In genomic region chr17:57889252-57889651, GRCh38 we compare ENCODE assay signal across 14 cellular contexts. TPM values are rescaled to one million over a fixed set of nuclear protein-coding genes. Genes with fewer than 3 reads are reported as not detected.
A peak's percentile ranks its signal among the peaks of the same experiment; 100 is the strongest.
DNase-seq lines count a peak whose midpoint lies in the region; ATAC-seq and TF ChIP-seq lines count a peak whose summit lies in the region.
"Had no signal": no experiment of that assay in that cellular context is flagged by ENCODE, and none has a peak within 500 bp of the region (broad histone marks: within the 10 kb centered on the region; RNA-seq: fewer than 3 reads in every experiment).

No MANE protein-coding gene starts in this region.

- CTCF ChIA-PET in activated naive CD4-positive, alpha-beta T cell treated with anti-CD3 and anti-CD28 coated beads for 36 hours (lab: Charles Lee) = interaction anchor here (0.8 to 1.2 kb wide), 4 partner anchors 9 to 110 kb away, joined by 3 to 5 read pairs (median 3); no protein-coding TSS in a partner anchor

- H3K27ac ChIP-seq in ACC112 (ENCODE audit: low read depth, low read length) = peak overlapping the region; percentile 97
- peak overlapping the region; percentile 57 for H3K27ac ChIP-seq in WERI-Rb-1
- H3K27ac ChIP-seq in layer of hippocampus (ENCODE audit: low read depth, low read length) = peak overlapping the region; percentile 98
- H3K27ac ChIP-seq in stomach smooth muscle (ENCODE audit: low read length) = peak overlapping the region; percentile 98
- H3K27ac ChIP-seq in Peyer's patch = peak overlapping the region in 1 of 4 donors; percentile 91
- H3K27ac ChIP-seq: SK-N-MC had no signal

- H3K36me3 ChIP-seq in ACC112 (ENCODE audit: insufficient read depth, low read length) (no peaks in the 10 kb centered on the region), WERI-Rb-1 (peaks cover 6% of the 10 kb centered on the region), stomach smooth muscle (ENCODE audit: control insufficient read depth in 2 of 2, insufficient read depth in 2 of 2, low read length in 2 of 2) (peaks cover 8% of the 10 kb centered on the region in 2 donors), Peyer's patch (no peaks in the 10 kb centered on the region)

- no peaks in the 10 kb centered on the region for H3K27me3 ChIP-seq in ACC112 (ENCODE audit: insufficient read depth, low read length)
- no peaks in the 10 kb centered on the region for H3K27me3 ChIP-seq in WERI-Rb-1 (ENCODE audit: insufficient read depth, low read depth, severe bottlenecking)
- H3K27me3 ChIP-seq in layer of hippocampus (ENCODE audit: control insufficient read depth, insufficient read depth, low read length) = no peaks in the 10 kb centered on the region
- H3K27me3 ChIP-seq in stomach smooth muscle (ENCODE audit: control insufficient read depth in 1 of 2, insufficient read depth in 2 of 2, low read length in 2 of 2) = no peaks in the 10 kb centered on the region
- no peaks in the 10 kb centered on the region for H3K27me3 ChIP-seq in Peyer's patch

- H3K9me3 ChIP-seq in WERI-Rb-1 (ENCODE audit: severe bottlenecking) = no peaks in the 10 kb centered on the region
- no peaks in the 10 kb centered on the region for H3K9me3 ChIP-seq in stomach smooth muscle (ENCODE audit: control insufficient read depth in 2 of 2, low read length in 2 of 2)
- no peaks in the 10 kb centered on the region for H3K9me3 ChIP-seq in Peyer's patch

- H3K27me3 Mint-ChIP-seq in activated naive CD4-positive, alpha-beta T cell treated with anti-CD3 and anti-CD28 coated beads for 36 hours (ENCODE audit: low read depth) = no peaks in the 10 kb centered on the region
- peaks cover 12% of the 10 kb centered on the region for H3K27me3 Mint-ChIP-seq in activated T-cell treated with anti-CD3 and anti-CD28 coated beads, Interleukin-2, amount 50 U/mL, for 72 hours (ENCODE audit: low read depth)
- H3K27me3 Mint-ChIP-seq: stimulated activated naive CD8-positive, alpha-beta T cell treated with anti-CD3 and anti-CD28 coated beads, Interleukin-15, Interleukin-2, amounts not matched to agents 100 ng/mL and 50 ng/mL, for 24 hours had no signal

- peak overlapping the region in 1 of 2 donors; percentile 73 for H3K9ac ChIP-seq in stomach smooth muscle (ENCODE audit: low read length in 2 of 2)

- no peak for TF ChIP-seq CTCF in WERI-Rb-1 (IDR thresholded peaks at IDR 0.05; ENCODE audit: low read depth, low read length)
- no peak for TF ChIP-seq CTCF in Peyer's patch (IDR thresholded peaks at IDR 0.05)

- H3K4me3 ChIP-seq in ACC112 (ENCODE audit: low read depth, low read length) (no peak overlapping the region), WERI-Rb-1 (ENCODE audit: low read depth, low read length) (no peak overlapping the region), stomach smooth muscle (ENCODE audit: low read length in 2 of 2) (no peak overlapping the region), Peyer's patch (no peak overlapping the region)
- H3K4me3 ChIP-seq: SK-N-MC had no signal

- H3K36me3 Mint-ChIP-seq in activated naive CD4-positive, alpha-beta T cell treated with anti-CD3 and anti-CD28 coated beads for 36 hours (ENCODE audit: low read depth) = no peaks in the 10 kb centered on the region
- H3K36me3 Mint-ChIP-seq in activated T-cell treated with anti-CD3 and anti-CD28 coated beads, Interleukin-2, amount 50 U/mL, for 72 hours (ENCODE audit: insufficient read depth in 2 of 2) = no peaks in the 10 kb centered on the region
- H3K36me3 Mint-ChIP-seq: activated CD4-positive, alpha-beta memory T cell treated with anti-CD3 and anti-CD28 coated beads for 36 hours had no signal

- peaks cover 55% of the 10 kb centered on the region for H3K4me1 ChIP-seq in ACC112 (ENCODE audit: control insufficient read depth, insufficient read depth, low read length, unreplicated experiment)
- peaks cover 65% of the 10 kb centered on the region for H3K4me1 ChIP-seq in stomach smooth muscle (ENCODE audit: control insufficient read depth, insufficient read depth, low read length)
- peaks cover 0 to 33% (median 6%) of the 10 kb centered on the region in 4 donors for H3K4me1 ChIP-seq in Peyer's patch

- intact Hi-C loops in activated naive CD4-positive, alpha-beta T cell treated with anti-CD3 and anti-CD28 coated beads for 36 hours (cut with micrococcal nuclease) = no loop called here

- in situ Hi-C loops in KBM-7 (cut with MboI; ENCODE audit: low pct_unique_long_range_greater_than_20kb, low sequenced_read_pairs) = no loop called here

- H3K79me2 ChIP-seq in ACC112 (ENCODE audit: control insufficient read depth, insufficient read depth, low read length, unreplicated experiment) = peaks cover 26% of the 10 kb centered on the region

- H3K27ac Mint-ChIP-seq in activated naive CD4-positive, alpha-beta T cell treated with anti-CD3 and anti-CD28 coated beads for 36 hours = no peak overlapping the region
- H3K27ac Mint-ChIP-seq in activated T-cell treated with anti-CD3 and anti-CD28 coated beads, Interleukin-2, amount 50 U/mL, for 72 hours = no peak overlapping the region
- H3K27ac Mint-ChIP-seq: activated CD4-positive, alpha-beta memory T cell treated with anti-CD3 and anti-CD28 coated beads for 36 hours; stimulated activated naive CD8-positive, alpha-beta T cell treated with anti-CD3 and anti-CD28 coated beads, Interleukin-15, Interleukin-2, amounts not matched to agents 100 ng/mL and 50 ng/mL, for 24 hours had no signal

- no peaks in the 10 kb centered on the region for H3K9me3 Mint-ChIP-seq in activated naive CD4-positive, alpha-beta T cell treated with anti-CD3 and anti-CD28 coated beads for 36 hours
- no peaks in the 10 kb centered on the region for H3K9me3 Mint-ChIP-seq in activated T-cell treated with anti-CD3 and anti-CD28 coated beads, Interleukin-2, amount 50 U/mL, for 72 hours
- H3K9me3 Mint-ChIP-seq: activated CD4-positive, alpha-beta memory T cell treated with anti-CD3 and anti-CD28 coated beads for 36 hours; stimulated activated naive CD8-positive, alpha-beta T cell treated with anti-CD3 and anti-CD28 coated beads, Interleukin-15, Interleukin-2, amounts not matched to agents 100 ng/mL and 50 ng/mL, for 24 hours had no signal

- peaks cover 2% of the 10 kb centered on the region for H3K4me1 Mint-ChIP-seq in activated naive CD4-positive, alpha-beta T cell treated with anti-CD3 and anti-CD28 coated beads for 36 hours (ENCODE audit: low read depth)
- no peaks in the 10 kb centered on the region for H3K4me1 Mint-ChIP-seq in activated T-cell treated with anti-CD3 and anti-CD28 coated beads, Interleukin-2, amount 50 U/mL, for 72 hours (ENCODE audit: low read depth)

- ATAC-seq in activated T-cell treated with anti-CD3 and anti-CD28 coated beads, Interleukin-2, amount 50 U/mL, for 72 hours (replicated peaks in 1 of 2) = no peak

- DNase-seq in WERI-Rb-1 = no peak
- no peak for DNase-seq in activated naive CD4-positive, alpha-beta T cell treated with anti-CD3 and anti-CD28 coated beads for 36 hours
- no peak for DNase-seq in activated T-cell treated with anti-CD3 and anti-CD28 coated beads, Interleukin-2, amount 50 U/mL, for 72 hours
- no peak for DNase-seq in KBM-7
- no peak for DNase-seq in Peyer's patch
- DNase-seq: activated CD4-positive, alpha-beta memory T cell treated with anti-CD3 and anti-CD28 coated beads for 36 hours; KG1; NCI-H1105 treated with DMSO at 0.1 percent for 48 hours; NCI-H2227 treated with DMSO at 0.1 percent for 48 hours had no signal

- H2AFZ ChIP-seq in ACC112 (ENCODE audit: low read length, unreplicated experiment) = no peak overlapping the region

- TF ChIP-seq POLR2A in Peyer's patch (IDR thresholded peaks at IDR 0.05) = no peak

- H3K4me3 Mint-ChIP-seq in activated naive CD4-positive, alpha-beta T cell treated with anti-CD3 and anti-CD28 coated beads for 36 hours = no peak overlapping the region
- H3K4me3 Mint-ChIP-seq in activated T-cell treated with anti-CD3 and anti-CD28 coated beads, Interleukin-2, amount 50 U/mL, for 72 hours = no peak overlapping the region
- H3K4me3 Mint-ChIP-seq: activated CD4-positive, alpha-beta memory T cell treated with anti-CD3 and anti-CD28 coated beads for 36 hours; stimulated activated naive CD8-positive, alpha-beta T cell treated with anti-CD3 and anti-CD28 coated beads, Interleukin-15, Interleukin-2, amounts not matched to agents 100 ng/mL and 50 ng/mL, for 24 hours had no signal

RNA-seq across cellular contexts. Expression of gene MRPS23, which starts 39.4 kb away (rescaled TPM):
- 10 to 100 TPM; 57.5 to 59.1 TPM for total RNA-seq in activated naive CD4-positive, alpha-beta T cell treated with anti-CD3 and anti-CD28 coated beads for 36 hours
- total RNA-seq in activated T-cell treated with anti-CD3 and anti-CD28 coated beads, Interleukin-2, amount 50 U/mL, for 72 hours = 10 to 100 TPM; 43.4 to 52.7 TPM
- 1 to 10 TPM in 3 of 4 donors, under 1 TPM in 1; 0.83 to 7.4 (median 5.2) TPM for total RNA-seq in Peyer's patch

Comparison
In these comparisons a context has a peak if more than half of its experiments do, and no peak if none do; other contexts are left out.
1. RNA of gene MRPS23, which starts 39.4 kb away (total RNA-seq): 57.5 to 59.1 TPM in activated naive CD4-positive, alpha-beta T cell treated with anti-CD3 and anti-CD28 coated beads for 36 hours and 43.4 to 52.7 TPM in activated T-cell treated with anti-CD3 and anti-CD28 coated beads, Interleukin-2, amount 50 U/mL, for 72 hours; 0.83 to 7.4 TPM in Peyer's patch; every median in the first group is over 4 times any median in the second.